ENCODE assay signal across 1 cellular context in the genomic region with DNA sequence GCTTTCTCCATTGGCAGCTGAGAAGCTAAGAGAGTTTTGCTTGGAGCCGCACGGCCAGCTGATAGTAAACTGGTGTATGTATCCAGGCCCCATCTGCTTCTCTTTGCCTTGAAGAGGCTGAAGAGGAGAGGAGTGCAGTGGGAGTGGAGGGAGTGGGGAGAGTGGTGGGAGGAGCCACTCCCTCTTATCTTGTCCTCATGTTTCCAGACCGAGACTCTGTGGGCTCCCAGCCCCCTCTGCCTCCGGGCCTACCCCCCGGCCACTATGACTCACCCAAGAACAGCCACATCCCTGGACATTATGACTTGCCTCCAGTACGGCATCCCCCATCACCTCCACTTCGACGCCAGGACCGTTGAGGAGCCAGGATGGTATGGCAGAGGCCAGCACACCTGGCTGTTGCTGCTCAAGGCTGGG.
TF ChIP-seq lines count a peak whose summit lies in the region.

No MANE protein-coding gene starts in this region.

TF ChIP-seq in K562, 482 proteins besides CTCF, POLR2A, EP300 and RAD21 (continued from another document and continues in another):
- TF ChIP-seq, protein P1, sequence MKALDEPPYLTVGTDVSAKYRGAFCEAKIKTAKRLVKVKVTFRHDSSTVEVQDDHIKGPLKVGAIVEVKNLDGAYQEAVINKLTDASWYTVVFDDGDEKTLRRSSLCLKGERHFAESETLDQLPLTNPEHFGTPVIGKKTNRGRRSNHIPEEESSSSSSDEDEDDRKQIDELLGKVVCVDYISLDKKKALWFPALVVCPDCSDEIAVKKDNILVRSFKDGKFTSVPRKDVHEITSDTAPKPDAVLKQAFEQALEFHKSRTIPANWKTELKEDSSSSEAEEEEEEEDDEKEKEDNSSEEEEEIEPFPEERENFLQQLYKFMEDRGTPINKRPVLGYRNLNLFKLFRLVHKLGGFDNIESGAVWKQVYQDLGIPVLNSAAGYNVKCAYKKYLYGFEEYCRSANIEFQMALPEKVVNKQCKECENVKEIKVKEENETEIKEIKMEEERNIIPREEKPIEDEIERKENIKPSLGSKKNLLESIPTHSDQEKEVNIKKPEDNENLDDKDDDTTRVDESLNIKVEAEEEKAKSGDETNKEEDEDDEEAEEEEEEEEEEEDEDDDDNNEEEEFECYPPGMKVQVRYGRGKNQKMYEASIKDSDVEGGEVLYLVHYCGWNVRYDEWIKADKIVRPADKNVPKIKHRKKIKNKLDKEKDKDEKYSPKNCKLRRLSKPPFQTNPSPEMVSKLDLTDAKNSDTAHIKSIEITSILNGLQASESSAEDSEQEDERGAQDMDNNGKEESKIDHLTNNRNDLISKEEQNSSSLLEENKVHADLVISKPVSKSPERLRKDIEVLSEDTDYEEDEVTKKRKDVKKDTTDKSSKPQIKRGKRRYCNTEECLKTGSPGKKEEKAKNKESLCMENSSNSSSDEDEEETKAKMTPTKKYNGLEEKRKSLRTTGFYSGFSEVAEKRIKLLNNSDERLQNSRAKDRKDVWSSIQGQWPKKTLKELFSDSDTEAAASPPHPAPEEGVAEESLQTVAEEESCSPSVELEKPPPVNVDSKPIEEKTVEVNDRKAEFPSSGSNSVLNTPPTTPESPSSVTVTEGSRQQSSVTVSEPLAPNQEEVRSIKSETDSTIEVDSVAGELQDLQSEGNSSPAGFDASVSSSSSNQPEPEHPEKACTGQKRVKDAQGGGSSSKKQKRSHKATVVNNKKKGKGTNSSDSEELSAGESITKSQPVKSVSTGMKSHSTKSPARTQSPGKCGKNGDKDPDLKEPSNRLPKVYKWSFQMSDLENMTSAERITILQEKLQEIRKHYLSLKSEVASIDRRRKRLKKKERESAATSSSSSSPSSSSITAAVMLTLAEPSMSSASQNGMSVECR (CRISPR knock-in tag; IDR thresholded peaks at IDR 0.05) = no peak
- TF ChIP-seq NFIX (CRISPR knock-in tag; IDR thresholded peaks at IDR 0.05; ENCODE audit: low read depth) = no peak
- TF ChIP-seq, protein P2, sequence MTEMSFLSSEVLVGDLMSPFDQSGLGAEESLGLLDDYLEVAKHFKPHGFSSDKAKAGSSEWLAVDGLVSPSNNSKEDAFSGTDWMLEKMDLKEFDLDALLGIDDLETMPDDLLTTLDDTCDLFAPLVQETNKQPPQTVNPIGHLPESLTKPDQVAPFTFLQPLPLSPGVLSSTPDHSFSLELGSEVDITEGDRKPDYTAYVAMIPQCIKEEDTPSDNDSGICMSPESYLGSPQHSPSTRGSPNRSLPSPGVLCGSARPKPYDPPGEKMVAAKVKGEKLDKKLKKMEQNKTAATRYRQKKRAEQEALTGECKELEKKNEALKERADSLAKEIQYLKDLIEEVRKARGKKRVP (CRISPR knock-in tag; IDR thresholded peaks at IDR 0.05) = no peak
- TF ChIP-seq GABPB1 (CRISPR knock-in tag; IDR thresholded peaks at IDR 0.05) = no peak
- no peak for TF ChIP-seq PURB (CRISPR knock-in tag; IDR thresholded peaks at IDR 0.05; ENCODE audit: low read depth)
- no peak for TF ChIP-seq BRD4 (IDR thresholded peaks at IDR 0.05)
- TF ChIP-seq SMARCC2 (IDR thresholded peaks at IDR 0.05; ENCODE audit: low read depth) = peak; percentile 69
- TF ChIP-seq MEF2A (IDR thresholded peaks at IDR 0.05; ENCODE audit: control insufficient read depth, low read depth, low read length) = 0 out of 2 replicates have a peak, but pooled peaks have one; percentile 6
- TF ChIP-seq HIVEP1 (CRISPR knock-in tag; IDR thresholded peaks at IDR 0.05) = no peak
- TF ChIP-seq ZNF354B (CRISPR knock-in tag; IDR thresholded peaks at IDR 0.05) = no peak
- TF ChIP-seq, protein P3, sequence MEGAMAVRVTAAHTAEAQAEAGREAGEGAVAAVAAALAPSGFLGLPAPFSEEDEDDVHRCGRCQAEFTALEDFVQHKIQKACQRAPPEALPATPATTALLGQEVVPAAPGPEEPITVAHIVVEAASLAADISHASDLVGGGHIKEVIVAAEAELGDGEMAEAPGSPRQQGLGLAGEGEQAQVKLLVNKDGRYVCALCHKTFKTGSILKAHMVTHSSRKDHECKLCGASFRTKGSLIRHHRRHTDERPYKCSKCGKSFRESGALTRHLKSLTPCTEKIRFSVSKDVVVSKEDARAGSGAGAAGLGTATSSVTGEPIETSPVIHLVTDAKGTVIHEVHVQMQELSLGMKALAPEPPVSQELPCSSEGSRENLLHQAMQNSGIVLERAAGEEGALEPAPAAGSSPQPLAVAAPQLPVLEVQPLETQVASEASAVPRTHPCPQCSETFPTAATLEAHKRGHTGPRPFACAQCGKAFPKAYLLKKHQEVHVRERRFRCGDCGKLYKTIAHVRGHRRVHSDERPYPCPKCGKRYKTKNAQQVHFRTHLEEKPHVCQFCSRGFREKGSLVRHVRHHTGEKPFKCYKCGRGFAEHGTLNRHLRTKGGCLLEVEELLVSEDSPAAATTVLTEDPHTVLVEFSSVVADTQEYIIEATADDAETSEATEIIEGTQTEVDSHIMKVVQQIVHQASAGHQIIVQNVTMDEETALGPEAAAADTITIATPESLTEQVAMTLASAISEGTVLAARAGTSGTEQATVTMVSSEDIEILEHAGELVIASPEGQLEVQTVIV (CRISPR knock-in tag; IDR thresholded peaks at IDR 0.05; ENCODE audit: borderline replicate concordance) = no peak
- peak; percentile 32 for TF ChIP-seq SMAD1 (IDR thresholded peaks at IDR 0.05; ENCODE audit: low read depth, low read length, partially characterized antibody)
- no peak for TF ChIP-seq NCOA2 (IDR thresholded peaks at IDR 0.05; ENCODE audit: partially characterized antibody in 2 of 2)
- TF ChIP-seq BACH1 (tag; IDR thresholded peaks at IDR 0.05) = no peak
- TF ChIP-seq GABPA (tag; conservative IDR thresholded peaks at IDR 0.05; ENCODE audit: low read depth) = no peak
- TF ChIP-seq, protein P4, sequence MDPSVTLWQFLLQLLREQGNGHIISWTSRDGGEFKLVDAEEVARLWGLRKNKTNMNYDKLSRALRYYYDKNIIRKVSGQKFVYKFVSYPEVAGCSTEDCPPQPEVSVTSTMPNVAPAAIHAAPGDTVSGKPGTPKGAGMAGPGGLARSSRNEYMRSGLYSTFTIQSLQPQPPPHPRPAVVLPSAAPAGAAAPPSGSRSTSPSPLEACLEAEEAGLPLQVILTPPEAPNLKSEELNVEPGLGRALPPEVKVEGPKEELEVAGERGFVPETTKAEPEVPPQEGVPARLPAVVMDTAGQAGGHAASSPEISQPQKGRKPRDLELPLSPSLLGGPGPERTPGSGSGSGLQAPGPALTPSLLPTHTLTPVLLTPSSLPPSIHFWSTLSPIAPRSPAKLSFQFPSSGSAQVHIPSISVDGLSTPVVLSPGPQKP (CRISPR knock-in tag; IDR thresholded peaks at IDR 0.05) = no peak
- no peak for TF ChIP-seq MXI1 (IDR thresholded peaks at IDR 0.05; ENCODE audit: low read depth, low read length)
- no peak for TF ChIP-seq EZH2 (IDR thresholded peaks at IDR 0.05; ENCODE audit: borderline replicate concordance, low read depth, low read length)
- no peak for TF ChIP-seq NR2C1 (IDR thresholded peaks at IDR 0.05)
- no peak for TF ChIP-seq NR2C1 (tag; IDR thresholded peaks at IDR 0.05)
- TF ChIP-seq TCF7L2 (IDR thresholded peaks at IDR 0.05; ENCODE audit: low read depth, low read length) = no peak
- TF ChIP-seq CHD1 (IDR thresholded peaks at IDR 0.05; ENCODE audit: low read length) = no peak
- TF ChIP-seq ZNF589 (CRISPR knock-in tag; IDR thresholded peaks at IDR 0.05; ENCODE audit: low read depth) = no peak
- peak; percentile 37; the same call in 1 of the 2 replicates for TF ChIP-seq CBX5 (IDR thresholded peaks at IDR 0.05; ENCODE audit: borderline replicate concordance, low read depth)
- peak; percentile 74; the same call in 1 of the 2 replicates for TF ChIP-seq GATA2 (CRISPR knock-in tag; IDR thresholded peaks at IDR 0.05)
- TF ChIP-seq SP1 (CRISPR knock-in tag; IDR thresholded peaks at IDR 0.05) = no peak
- no peak for TF ChIP-seq KLF1 (tag; IDR thresholded peaks at IDR 0.05)
- no peak for TF ChIP-seq NFE2L1 (tag; IDR thresholded peaks at IDR 0.05; ENCODE audit: borderline replicate concordance, low read depth)
- TF ChIP-seq SNIP1 (IDR thresholded peaks at IDR 0.05; ENCODE audit: low read depth) = no peak
- 0 out of 2 replicates have a peak, but pooled peaks have one; percentile 46 for TF ChIP-seq SMARCA5 (IDR thresholded peaks at IDR 0.05)
- no peak for TF ChIP-seq ILK (tag; IDR thresholded peaks at IDR 0.05; ENCODE audit: borderline replicate concordance, low read depth)
- peak; percentile 79 for TF ChIP-seq ATF7 (IDR thresholded peaks at IDR 0.05)
- TF ChIP-seq RBM25 (IDR thresholded peaks at IDR 0.05; ENCODE audit: low read depth, low read length, severe bottlenecking) = no peak
- 0 out of 2 replicates have a peak, but pooled peaks have one; percentile 57 for TF ChIP-seq ZNF766 (CRISPR knock-in tag; conservative IDR thresholded peaks at IDR 0.05)
- TF ChIP-seq, protein P5, sequence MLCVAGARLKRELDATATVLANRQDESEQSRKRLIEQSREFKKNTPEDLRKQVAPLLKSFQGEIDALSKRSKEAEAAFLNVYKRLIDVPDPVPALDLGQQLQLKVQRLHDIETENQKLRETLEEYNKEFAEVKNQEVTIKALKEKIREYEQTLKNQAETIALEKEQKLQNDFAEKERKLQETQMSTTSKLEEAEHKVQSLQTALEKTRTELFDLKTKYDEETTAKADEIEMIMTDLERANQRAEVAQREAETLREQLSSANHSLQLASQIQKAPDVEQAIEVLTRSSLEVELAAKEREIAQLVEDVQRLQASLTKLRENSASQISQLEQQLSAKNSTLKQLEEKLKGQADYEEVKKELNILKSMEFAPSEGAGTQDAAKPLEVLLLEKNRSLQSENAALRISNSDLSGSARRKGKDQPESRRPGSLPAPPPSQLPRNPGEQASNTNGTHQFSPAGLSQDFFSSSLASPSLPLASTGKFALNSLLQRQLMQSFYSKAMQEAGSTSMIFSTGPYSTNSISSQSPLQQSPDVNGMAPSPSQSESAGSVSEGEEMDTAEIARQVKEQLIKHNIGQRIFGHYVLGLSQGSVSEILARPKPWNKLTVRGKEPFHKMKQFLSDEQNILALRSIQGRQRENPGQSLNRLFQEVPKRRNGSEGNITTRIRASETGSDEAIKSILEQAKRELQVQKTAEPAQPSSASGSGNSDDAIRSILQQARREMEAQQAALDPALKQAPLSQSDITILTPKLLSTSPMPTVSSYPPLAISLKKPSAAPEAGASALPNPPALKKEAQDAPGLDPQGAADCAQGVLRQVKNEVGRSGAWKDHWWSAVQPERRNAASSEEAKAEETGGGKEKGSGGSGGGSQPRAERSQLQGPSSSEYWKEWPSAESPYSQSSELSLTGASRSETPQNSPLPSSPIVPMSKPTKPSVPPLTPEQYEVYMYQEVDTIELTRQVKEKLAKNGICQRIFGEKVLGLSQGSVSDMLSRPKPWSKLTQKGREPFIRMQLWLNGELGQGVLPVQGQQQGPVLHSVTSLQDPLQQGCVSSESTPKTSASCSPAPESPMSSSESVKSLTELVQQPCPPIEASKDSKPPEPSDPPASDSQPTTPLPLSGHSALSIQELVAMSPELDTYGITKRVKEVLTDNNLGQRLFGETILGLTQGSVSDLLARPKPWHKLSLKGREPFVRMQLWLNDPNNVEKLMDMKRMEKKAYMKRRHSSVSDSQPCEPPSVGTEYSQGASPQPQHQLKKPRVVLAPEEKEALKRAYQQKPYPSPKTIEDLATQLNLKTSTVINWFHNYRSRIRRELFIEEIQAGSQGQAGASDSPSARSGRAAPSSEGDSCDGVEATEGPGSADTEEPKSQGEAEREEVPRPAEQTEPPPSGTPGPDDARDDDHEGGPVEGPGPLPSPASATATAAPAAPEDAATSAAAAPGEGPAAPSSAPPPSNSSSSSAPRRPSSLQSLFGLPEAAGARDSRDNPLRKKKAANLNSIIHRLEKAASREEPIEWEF (CRISPR knock-in tag; IDR thresholded peaks at IDR 0.05) = no peak
- TF ChIP-seq, protein P6, sequence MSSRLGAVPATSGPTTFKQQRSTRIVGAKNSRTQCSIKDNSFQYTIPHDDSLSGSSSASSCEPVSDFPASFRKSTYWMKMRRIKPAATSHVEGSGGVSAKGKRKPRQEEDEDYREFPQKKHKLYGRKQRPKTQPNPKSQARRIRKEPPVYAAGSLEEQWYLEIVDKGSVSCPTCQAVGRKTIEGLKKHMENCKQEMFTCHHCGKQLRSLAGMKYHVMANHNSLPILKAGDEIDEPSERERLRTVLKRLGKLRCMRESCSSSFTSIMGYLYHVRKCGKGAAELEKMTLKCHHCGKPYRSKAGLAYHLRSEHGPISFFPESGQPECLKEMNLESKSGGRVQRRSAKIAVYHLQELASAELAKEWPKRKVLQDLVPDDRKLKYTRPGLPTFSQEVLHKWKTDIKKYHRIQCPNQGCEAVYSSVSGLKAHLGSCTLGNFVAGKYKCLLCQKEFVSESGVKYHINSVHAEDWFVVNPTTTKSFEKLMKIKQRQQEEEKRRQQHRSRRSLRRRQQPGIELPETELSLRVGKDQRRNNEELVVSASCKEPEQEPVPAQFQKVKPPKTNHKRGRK (tag; IDR thresholded peaks at IDR 0.05) = no peak
- no peak for TF ChIP-seq PHB (CRISPR knock-in tag; IDR thresholded peaks at IDR 0.05)
- TF ChIP-seq, protein P7, sequence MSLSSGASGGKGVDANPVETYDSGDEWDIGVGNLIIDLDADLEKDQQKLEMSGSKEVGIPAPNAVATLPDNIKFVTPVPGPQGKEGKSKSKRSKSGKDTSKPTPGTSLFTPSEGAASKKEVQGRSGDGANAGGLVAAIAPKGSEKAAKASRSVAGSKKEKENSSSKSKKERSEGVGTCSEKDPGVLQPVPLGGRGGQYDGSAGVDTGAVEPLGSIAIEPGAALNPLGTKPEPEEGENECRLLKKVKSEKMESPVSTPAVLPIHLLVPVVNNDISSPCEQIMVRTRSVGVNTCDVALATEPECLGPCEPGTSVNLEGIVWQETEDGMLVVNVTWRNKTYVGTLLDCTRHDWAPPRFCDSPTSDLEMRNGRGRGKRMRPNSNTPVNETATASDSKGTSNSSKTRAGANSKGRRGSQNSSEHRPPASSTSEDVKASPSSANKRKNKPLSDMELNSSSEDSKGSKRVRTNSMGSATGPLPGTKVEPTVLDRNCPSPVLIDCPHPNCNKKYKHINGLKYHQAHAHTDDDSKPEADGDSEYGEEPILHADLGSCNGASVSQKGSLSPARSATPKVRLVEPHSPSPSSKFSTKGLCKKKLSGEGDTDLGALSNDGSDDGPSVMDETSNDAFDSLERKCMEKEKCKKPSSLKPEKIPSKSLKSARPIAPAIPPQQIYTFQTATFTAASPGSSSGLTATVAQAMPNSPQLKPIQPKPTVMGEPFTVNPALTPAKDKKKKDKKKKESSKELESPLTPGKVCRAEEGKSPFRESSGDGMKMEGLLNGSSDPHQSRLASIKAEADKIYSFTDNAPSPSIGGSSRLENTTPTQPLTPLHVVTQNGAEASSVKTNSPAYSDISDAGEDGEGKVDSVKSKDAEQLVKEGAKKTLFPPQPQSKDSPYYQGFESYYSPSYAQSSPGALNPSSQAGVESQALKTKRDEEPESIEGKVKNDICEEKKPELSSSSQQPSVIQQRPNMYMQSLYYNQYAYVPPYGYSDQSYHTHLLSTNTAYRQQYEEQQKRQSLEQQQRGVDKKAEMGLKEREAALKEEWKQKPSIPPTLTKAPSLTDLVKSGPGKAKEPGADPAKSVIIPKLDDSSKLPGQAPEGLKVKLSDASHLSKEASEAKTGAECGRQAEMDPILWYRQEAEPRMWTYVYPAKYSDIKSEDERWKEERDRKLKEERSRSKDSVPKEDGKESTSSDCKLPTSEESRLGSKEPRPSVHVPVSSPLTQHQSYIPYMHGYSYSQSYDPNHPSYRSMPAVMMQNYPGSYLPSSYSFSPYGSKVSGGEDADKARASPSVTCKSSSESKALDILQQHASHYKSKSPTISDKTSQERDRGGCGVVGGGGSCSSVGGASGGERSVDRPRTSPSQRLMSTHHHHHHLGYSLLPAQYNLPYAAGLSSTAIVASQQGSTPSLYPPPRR (CRISPR knock-in tag; IDR thresholded peaks at IDR 0.05; ENCODE audit: borderline replicate concordance) = no peak
